ENCODE assay signal across 17 cellular contexts in genomic region chr18:62723666-62724281, GRCh38. TPM values are rescaled to one million over a fixed set of nuclear protein-coding genes. Genes with fewer than 3 reads are reported as not detected.
DNase-seq lines count a peak whose midpoint lies in the region; ATAC-seq and TF ChIP-seq lines count a peak whose summit lies in the region.
"Had no signal": no experiment of that assay in that cellular context is flagged by ENCODE, and none has a peak within 500 bp of the region (broad histone marks: within the 10 kb centered on the region; RNA-seq: fewer than 3 reads in every experiment).

No MANE protein-coding gene starts in this region.

- intact Hi-C loops in breast epithelium (cut with DNase I; ENCODE audit: low total_unique reads) (no loop called here), MCF 10A (cut with micrococcal nuclease) (no loop called here), natural killer cell (cut with micrococcal nuclease) (no loop called here)

- peak overlapping the region; percentile 8 to 62 for H3K27ac ChIP-seq in breast epithelium
- H3K27ac ChIP-seq in mesodermal cell (ENCODE audit: low read depth, low read length, severe bottlenecking), result peak overlapping the region; percentile 30
- H3K27ac ChIP-seq in thoracic aorta, result peak overlapping the region in 1 of 2 donors; percentile 14
- no peak overlapping the region for H3K27ac ChIP-seq in SJCRH30
- H3K27ac ChIP-seq: 22Rv1, left lung had no signal

- H3K4me1 Mint-ChIP-seq in MCF 10A (ENCODE audit: insufficient read depth, unreplicated experiment) (peaks cover 30% of the 10 kb centered on the region), natural killer cell (peaks cover 11 to 16% of the 10 kb centered on the region in 2 donors)

- TF ChIP-seq CTCF in breast epithelium (IDR thresholded peaks at IDR 0.05) (no peak), MCF 10A (IDR thresholded peaks at IDR 0.05; ENCODE audit: unreplicated experiment) (no peak), thoracic aorta (IDR thresholded peaks at IDR 0.05) (no peak), natural killer cell (IDR thresholded peaks at IDR 0.05) (no peak)

- H3K36me3 ChIP-seq in breast epithelium (no peaks in the 10 kb centered on the region), mesodermal cell (ENCODE audit: control insufficient read depth, insufficient read depth, low read length) (no peaks in the 10 kb centered on the region), thoracic aorta (no peaks in the 10 kb centered on the region), SJCRH30 (no peaks in the 10 kb centered on the region)
- H3K36me3 ChIP-seq: HAP-1, left lung had no signal

- no peak overlapping the region for H3K27ac Mint-ChIP-seq in MCF 10A (ENCODE audit: low read depth, unreplicated experiment)
- H3K27ac Mint-ChIP-seq in natural killer cell, result no peak overlapping the region
- H3K27ac Mint-ChIP-seq: activated B cell treated with CpG ODN at 0.5 μM for 24 hours; CD4-positive, alpha-beta memory T cell; naive thymus-derived CD4-positive, alpha-beta T cell had no signal

- peaks cover 0 to 6% of the 10 kb centered on the region in 2 donors for H3K4me1 ChIP-seq in breast epithelium
- H3K4me1 ChIP-seq in mesodermal cell (ENCODE audit: control insufficient read depth, insufficient read depth, low read length, poor library complexity, severe bottlenecking), result peaks cover 32% of the 10 kb centered on the region
- H3K4me1 ChIP-seq in thoracic aorta (ENCODE audit: control insufficient read depth in 1 of 2, low read depth in 2 of 2), result peaks cover 9 to 56% of the 10 kb centered on the region in 2 donors
- no peaks in the 10 kb centered on the region for H3K4me1 ChIP-seq in SJCRH30

- BruUV-seq in MCF 10A (replicated peaks; lab: Mats Ljungman, UMichigan), result no TSS peak

- POLR2A ChIA-PET in MCF 10A (lab: Yijun Ruan, JAX), result interaction anchor here (0.7 to 1.7 kb wide), 8 partner anchors 9 to 58 kb away, joined by 3 to 8 read pairs (median 4); partner anchors contain the start of gene PHLPP1

- DNase-seq in breast epithelium (ENCODE audit: low spot score in 2 of 2) (no peak), MCF 10A (ENCODE audit: unreplicated experiment) (no peak), cerebellar cortex (ENCODE audit: low spot score) (peak; percentile 7), thoracic aorta (ENCODE audit: low spot score) (no peak), natural killer cell (no peak), inferior parietal cortex (ENCODE audit: extremely low spot score) (no peak), SJCRH30 (no peak)
- DNase-seq: activated B cell treated with CpG ODN at 0.5 μM for 24 hours; activated gamma-delta T cell; CD4-positive, alpha-beta memory T cell; left lung; MV-4-11; naive thymus-derived CD4-positive, alpha-beta T cell; NCI-H2171 had no signal

- no peak overlapping the region for H3K4me3 ChIP-seq in breast epithelium
- no peak overlapping the region for H3K4me3 ChIP-seq in mesodermal cell (ENCODE audit: extremely low read depth, insufficient read depth, low read length, poor library complexity, severe bottlenecking)
- peak overlapping the region; percentile 39 for H3K4me3 ChIP-seq in thoracic aorta
- H3K4me3 ChIP-seq in SJCRH30, result no peak overlapping the region
- H3K4me3 ChIP-seq: HAP-1, left lung had no signal

- ATAC-seq in thoracic aorta (ENCODE audit: insufficient number of reproducible peaks, low FRiP score, low read depth) (no peak), natural killer cell (no peak)
- ATAC-seq: left lung; naive thymus-derived CD4-positive, alpha-beta T cell had no signal

- no peak overlapping the region for H3K4me3 Mint-ChIP-seq in MCF 10A (ENCODE audit: unreplicated experiment)
- H3K4me3 Mint-ChIP-seq in natural killer cell, result no peak overlapping the region
- H3K4me3 Mint-ChIP-seq: activated B cell treated with CpG ODN at 0.5 μM for 24 hours; CD4-positive, alpha-beta memory T cell had no signal

- H3K27me3 Mint-ChIP-seq in MCF 10A (ENCODE audit: insufficient read depth, unreplicated experiment) (no peaks in the 10 kb centered on the region), natural killer cell (ENCODE audit: low read depth in 2 of 2) (peaks cover 0 to 2% of the 10 kb centered on the region in 2 donors)
- H3K27me3 Mint-ChIP-seq: activated B cell treated with CpG ODN at 0.5 μM for 24 hours had no signal

- no peak for TF ChIP-seq POLR2A in breast epithelium (IDR thresholded peaks at IDR 0.05)

- H3K27me3 ChIP-seq in breast epithelium (no peaks in the 10 kb centered on the region), thoracic aorta (replicated peaks; ENCODE audit: insufficient read depth) (no peaks in the 10 kb centered on the region), SJCRH30 (no peaks in the 10 kb centered on the region)
- H3K27me3 ChIP-seq: left lung had no signal

- WGBS in mesodermal cell (ENCODE audit: insufficient coverage in 2 of 2), 2 experiments, result 59 to 66% methylated on average over 3 of the region's 5 CpGs

- H3K9me3 ChIP-seq in breast epithelium (no peaks in the 10 kb centered on the region), mesodermal cell (ENCODE audit: control insufficient read depth, low read length) (no peaks in the 10 kb centered on the region), thoracic aorta (no peaks in the 10 kb centered on the region), SJCRH30 (replicated peaks) (no peaks in the 10 kb centered on the region)
- H3K9me3 ChIP-seq: HAP-1, left lung had no signal

- H3K9me3 Mint-ChIP-seq in MCF 10A (ENCODE audit: unreplicated experiment) (no peaks in the 10 kb centered on the region), natural killer cell (no peaks in the 10 kb centered on the region)
- H3K9me3 Mint-ChIP-seq: activated B cell treated with CpG ODN at 0.5 μM for 24 hours; CD4-positive, alpha-beta memory T cell; naive thymus-derived CD4-positive, alpha-beta T cell had no signal

- CTCF ChIA-PET in MCF 10A (lab: Yijun Ruan, JAX), result no interaction called here

- no peaks in the 10 kb centered on the region for H3K36me3 Mint-ChIP-seq in MCF 10A (ENCODE audit: insufficient read depth, unreplicated experiment)
- H3K36me3 Mint-ChIP-seq in natural killer cell, result no peaks in the 10 kb centered on the region
- H3K36me3 Mint-ChIP-seq: CD4-positive, alpha-beta memory T cell had no signal

RNA-seq across cellular contexts. Expression of gene PHLPP1, which starts 8.4 kb away (rescaled TPM):
- 10 to 100 TPM in 2 of 3 donors, 1 to 10 TPM in 1; 9.8 to 19.9 (median 15.4) TPM for total RNA-seq in breast epithelium
- 12.4 and 13.1 TPM in 2 replicates for total RNA-seq in MCF 10A (2022)
- 17.7 TPM for polyA plus RNA-seq in mesodermal cell (2013, experiment 1 of 2)
- polyA plus RNA-seq in mesodermal cell (2013, experiment 2 of 2), result 15.9 TPM
- total RNA-seq in thoracic aorta, result 10 to 100 TPM in 1 of 2 donors, 1 to 10 TPM in 1; 8.1 to 11.6 TPM
- total RNA-seq in natural killer cell, result 10 to 100 TPM; 12.1 to 14.8 (median 12.2) TPM
- 8.0 and 10.9 TPM in 2 replicates for total RNA-seq in SJCRH30 (2014; rRNA removed; shearing (Covaris generic))
